ENCODE assay signal across 15 cellular contexts in genomic region chr19:492091-492531, GRCh38. TPM values are rescaled to one million over a fixed set of nuclear protein-coding genes. Genes with fewer than 3 reads are reported as not detected.
DNase-seq lines count a peak whose midpoint lies in the region; ATAC-seq, FAIRE-seq and TF ChIP-seq lines count a peak whose summit lies in the region.
"Had no signal": no experiment of that assay in that cellular context is flagged by ENCODE, and none has a peak within 500 bp of the region (broad histone marks: within the 10 kb centered on the region; RNA-seq: fewer than 3 reads in every experiment).

No MANE protein-coding gene starts in this region.

- H3K9ac ChIP-seq in K562 (ENCODE audit: insufficient read depth in 1 of 2, low read depth in 2 of 2, low read length in 2 of 2) (peak overlapping the region in 1 of 2 experiments; percentile 35; a peak in 1 of 4 replicates), MM.1S (ENCODE audit: low read length) (no peak overlapping the region)

- POLR2A ChIA-PET in K562 (lab: Yijun Ruan, JAX) (interaction anchor here (0.6 kb wide), 1 partner anchor 227 kb away, joined by 3 read pairs; no protein-coding TSS in a partner anchor), MCF 10A (lab: Yijun Ruan, JAX) (interaction anchor here (1.0 kb wide), 1 partner anchor 14 kb away, joined by 3 read pairs; no protein-coding TSS in a partner anchor)

- no peak overlapping the region for H3K4me3 Mint-ChIP-seq in natural killer cell
- H3K4me3 Mint-ChIP-seq in natural killer cell treated with Interleukin-12 subunit alpha and Interleukin-12 subunit beta and Interleukin-15 and Interleukin-18, amount 100 ng/mL, for 72 hours: no peak overlapping the region
- H3K4me3 Mint-ChIP-seq in MCF 10A (ENCODE audit: unreplicated experiment): no peak overlapping the region
- H3K4me3 Mint-ChIP-seq: T-helper 1 cell treated with Interleukin-12 subunit alpha and Interleukin-12 subunit beta and Interleukin-4 antibody, amounts not matched to agents 30 μg/mL and 1 μg/mL, for 36 hours had no signal

- in situ Hi-C loops in K562 (cut with MboI): no loop called here

- peaks cover 4% of the 10 kb centered on the region; the same call in 1 of the 2 replicates for H3F3A ChIP-seq in MM.1S (ENCODE audit: insufficient read depth, low read length)

- H3K4me2 ChIP-seq in K562 (ENCODE audit: insufficient read depth, low read length) (no peak overlapping the region), MM.1S (ENCODE audit: low read depth, low read length) (no peak overlapping the region)

- DNase-seq in natural killer cell: peak; percentile 55
- no peak for DNase-seq in natural killer cell treated with Interleukin-12 subunit alpha and Interleukin-12 subunit beta and Interleukin-15 and Interleukin-18, amount 100 ng/mL, for 72 hours (ENCODE audit: low spot score)
- DNase-seq in T follicular helper cell (ENCODE audit: low read depth): peak; percentile 58
- DNase-seq in K562 (ENCODE audit: extremely low read depth in 1 of 4, low spot score in 3 of 4): peak; percentile 52 to 72 (median 72)
- peak; percentile 58 for DNase-seq in stimulated activated CD8-positive, alpha-beta memory T cell treated with anti-CD3 and anti-CD28 coated beads, Interleukin-4, amount 100 ng/mL, for 48 hours
- no peak for DNase-seq in MCF 10A (ENCODE audit: unreplicated experiment)
- no peak for DNase-seq in NCI-H524 (lab: John Stamatoyannopoulos, UW)
- DNase-seq in MM.1S: no peak
- DNase-seq: heart right ventricle, NCI-H345 had no signal

- TF ChIP-seq POLR2A in K562 (conservative IDR thresholded peaks at IDR 0.05): no peak

- H3K27ac ChIP-seq in K562 (ENCODE audit: extremely low read depth, low read depth, low read length) (no peak overlapping the region), MM.1S (ENCODE audit: low read length) (no peak overlapping the region)
- H3K27ac ChIP-seq: heart right ventricle, left lung, testis had no signal

- H3K9me3 Mint-ChIP-seq in natural killer cell (no peaks in the 10 kb centered on the region), MCF 10A (ENCODE audit: unreplicated experiment) (peaks cover 9% of the 10 kb centered on the region)
- H3K9me3 Mint-ChIP-seq in natural killer cell treated with Interleukin-12 subunit alpha and Interleukin-12 subunit beta and Interleukin-15 and Interleukin-18, amount 100 ng/mL, for 72 hours: no peaks in the 10 kb centered on the region

- H3K79me2 ChIP-seq in K562 (ENCODE audit: control insufficient read depth, insufficient read depth, low read length) (peaks cover 10% of the 10 kb centered on the region; the same call in 1 of the 3 replicates), MM.1S (ENCODE audit: low read length) (no peaks in the 10 kb centered on the region)

- H3K9me3 ChIP-seq in K562 (replicated peaks; ENCODE audit: control insufficient read depth, insufficient read depth, low read depth, low read length) (no peaks in the 10 kb centered on the region), MM.1S (replicated peaks; ENCODE audit: insufficient read depth, low read length) (no peaks in the 10 kb centered on the region)
- H3K9me3 ChIP-seq: heart right ventricle, left lung, testis had no signal

- H3K4me1 Mint-ChIP-seq in natural killer cell (peaks cover 0 to 10% of the 10 kb centered on the region in 2 donors), MCF 10A (ENCODE audit: insufficient read depth, unreplicated experiment) (no peaks in the 10 kb centered on the region)
- H3K4me1 Mint-ChIP-seq in natural killer cell treated with Interleukin-12 subunit alpha and Interleukin-12 subunit beta and Interleukin-15 and Interleukin-18, amount 100 ng/mL, for 72 hours (ENCODE audit: low read depth in 2 of 2): peaks cover 9 to 12% of the 10 kb centered on the region in 2 donors

- no peak for FAIRE-seq in K562 (lab: Jason Lieb, UNC)

- H2AFZ ChIP-seq in K562 (ENCODE audit: low read depth, low read length) (peak overlapping the region; percentile 44; the same call in 1 of the 2 replicates), MM.1S (ENCODE audit: low read length) (no peak overlapping the region)

- H3K36me3 ChIP-seq in K562 (ENCODE audit: control insufficient read depth, insufficient read depth, low read length) (no peaks in the 10 kb centered on the region), MM.1S (replicated peaks; ENCODE audit: insufficient read depth, low read length) (no peaks in the 10 kb centered on the region)
- H3K36me3 ChIP-seq: heart right ventricle, left lung had no signal

- H3K27me3 ChIP-seq in K562 (ENCODE audit: control insufficient read depth in 2 of 2, insufficient read depth in 2 of 2, low read length in 2 of 2) (no peaks in the 10 kb centered on the region; a peak in 1 of 5 replicates), MM.1S (replicated peaks; ENCODE audit: insufficient read depth, low read length) (peaks cover 9% of the 10 kb centered on the region; the same call in 1 of the 2 replicates)
- H3K27me3 ChIP-seq: testis had no signal

- TF ChIP-seq EP300 in K562 (IDR thresholded peaks at IDR 0.05; ENCODE audit: low read length): no peak

- H3K9me2 ChIP-seq in MM.1S (replicated peaks; ENCODE audit: insufficient read depth, low read length): no peaks in the 10 kb centered on the region

- intact Hi-C loops in natural killer cell (cut with micrococcal nuclease): no loop called here
- intact Hi-C loops in K562 (cut with micrococcal nuclease): no loop called here
- intact Hi-C loops in MCF 10A (cut with micrococcal nuclease): no loop called here

- H3K4me1 ChIP-seq in K562 (replicated peaks in 1 of 2; ENCODE audit: control insufficient read depth in 2 of 2, insufficient read depth in 2 of 2, low read length in 2 of 2) (peaks cover 6 to 73% of the 10 kb centered on the region in 2 experiments), MM.1S (ENCODE audit: low read length) (peaks cover 4% of the 10 kb centered on the region; the same call in 1 of the 2 replicates)

- no peaks in the 10 kb centered on the region for H4K20me1 ChIP-seq in K562 (replicated peaks; ENCODE audit: control insufficient read depth, insufficient read depth, low read length)
- no peaks in the 10 kb centered on the region for H4K20me1 ChIP-seq in MM.1S (ENCODE audit: insufficient read depth, low read length)

- no peaks in the 10 kb centered on the region for H3K27me3 Mint-ChIP-seq in natural killer cell (ENCODE audit: low read depth in 2 of 2)
- H3K27me3 Mint-ChIP-seq in natural killer cell treated with Interleukin-12 subunit alpha and Interleukin-12 subunit beta and Interleukin-15 and Interleukin-18, amount 100 ng/mL, for 72 hours: no peaks in the 10 kb centered on the region
- H3K27me3 Mint-ChIP-seq in MCF 10A (ENCODE audit: insufficient read depth, unreplicated experiment): no peaks in the 10 kb centered on the region

- H3K36me3 Mint-ChIP-seq in natural killer cell (no peaks in the 10 kb centered on the region), MCF 10A (ENCODE audit: insufficient read depth, unreplicated experiment) (peaks cover 5% of the 10 kb centered on the region)
- H3K36me3 Mint-ChIP-seq in natural killer cell treated with Interleukin-12 subunit alpha and Interleukin-12 subunit beta and Interleukin-15 and Interleukin-18, amount 100 ng/mL, for 72 hours: peaks cover 6% of the 10 kb centered on the region

- H3K27ac Mint-ChIP-seq in natural killer cell (no peak overlapping the region), MCF 10A (ENCODE audit: low read depth, unreplicated experiment) (no peak overlapping the region)
- no peak overlapping the region for H3K27ac Mint-ChIP-seq in natural killer cell treated with Interleukin-12 subunit alpha and Interleukin-12 subunit beta and Interleukin-15 and Interleukin-18, amount 100 ng/mL, for 72 hours
- H3K27ac Mint-ChIP-seq: T-helper 1 cell treated with Interleukin-12 subunit alpha and Interleukin-12 subunit beta and Interleukin-4 antibody, amounts not matched to agents 30 μg/mL and 1 μg/mL, for 36 hours had no signal

- TF ChIP-seq CTCF in natural killer cell (IDR thresholded peaks at IDR 0.05): no peak
- no peak for TF ChIP-seq CTCF in K562 (IDR thresholded peaks at IDR 0.05 in 2 of 3, conservative IDR thresholded peaks at IDR 0.05 in 1 of 3; ENCODE audit: insufficient read depth in 2 of 3, low read depth in 1 of 3, low read length in 3 of 3)
- TF ChIP-seq CTCF in MCF 10A (IDR thresholded peaks at IDR 0.05; ENCODE audit: unreplicated experiment): no peak
- TF ChIP-seq CTCF in MM.1S (IDR thresholded peaks at IDR 0.05; ENCODE audit: low read length): no peak

- H3K9me1 ChIP-seq in K562 (ENCODE audit: control insufficient read depth, insufficient read depth, low read length): no peaks in the 10 kb centered on the region

- WGBS in K562 (ENCODE audit: insufficient coverage, low coverage, missing lambda C conversion rate): 64% methylated on average over 2 of the region's 19 CpGs

- TF ChIP-seq RAD21 in K562 (CRISPR knock-in tag; conservative IDR thresholded peaks at IDR 0.05 in 1 of 2, IDR thresholded peaks at IDR 0.05 in 1 of 2): no peak

- CTCF ChIA-PET in K562 (lab: Yijun Ruan, JAX; ENCODE audit: low intra/inter-chr PET ratio) (no interaction called here), MCF 10A (lab: Yijun Ruan, JAX) (no interaction called here)

- no peak overlapping the region for H3K4me3 ChIP-seq in K562
- no peak overlapping the region for H3K4me3 ChIP-seq in MM.1S (ENCODE audit: low read length)
- H3K4me3 ChIP-seq: heart right ventricle, left lung, testis had no signal

- no TSS peak for BruUV-seq in K562 (replicated peaks; lab: Mats Ljungman, UMichigan)
- BruUV-seq in MCF 10A (replicated peaks; lab: Mats Ljungman, UMichigan): no TSS peak

- ATAC-seq in natural killer cell (peak in 2 of 3 donors; percentile 6 to 22), K562 (no peak)
- no peak for ATAC-seq in natural killer cell treated with Interleukin-12 subunit alpha and Interleukin-12 subunit beta and Interleukin-15 and Interleukin-18, amount 100 ng/mL, for 72 hours
- ATAC-seq: heart right ventricle, left lung had no signal

RNA-seq across cellular contexts. Expression of gene MADCAM1, which starts 4.2 kb away (rescaled TPM):
- total RNA-seq in natural killer cell (under 1 TPM in 2 of 3 donors, not detected in 1; 0.43 to 0.54 TPM), K562 (2014; rRNA removed) (0.09 and 0.20 TPM in 2 replicates), K562 (2014; rRNA removed; fragmentation: Illumina TruSeq; extraction: Trizol) (not detected in 2 replicates), K562 (2015; rRNA removed; fragmentation: Illumina TruSeq; extraction: Trizol) (not detected in 2 replicates), K562 (2021) (0.09 TPM in 1 of 2 replicates, not detected in the other), MCF 10A (2022) (0.25 and 0.47 TPM in 2 replicates)
- total RNA-seq in natural killer cell treated with Interleukin-12 subunit alpha and Interleukin-12 subunit beta and Interleukin-15 and Interleukin-18, amount 100 ng/mL, for 72 hours: under 1 TPM in 1 of 2 donors, not detected in 1; 0.33 TPM
- total RNA-seq in K562 (2011; cell fraction: chromatin; rRNA removed; ENCODE audit: low replicate concordance): not detected in 2 replicates
- 0.79 and 1.0 TPM in 2 replicates for total RNA-seq in K562 (2011; cell fraction: nucleolus; rRNA removed)
- total RNA-seq in K562 (2011; cell fraction: nucleoplasm; rRNA removed): not detected in 2 replicates
- polyA plus RNA-seq in K562 (2011; rRNA removed) (0.05 TPM in 1 of 2 replicates, not detected in the other), K562 (2014; fragmentation: Illumina TruSeq; extraction: Trizol) (not detected in 2 replicates), K562 (2014; fragmentation: Nextera tagmentation; extraction: Ambion mirVana) (not detected), K562 (2014; rRNA removed) (0.12 and 0.36 TPM in 2 replicates)
- polyA plus RNA-seq in K562 (2011; cell fraction: cytosol; rRNA removed): 0.12 TPM in 1 of 2 replicates, not detected in the other
- polyA plus RNA-seq in K562 (2011; cell fraction: nucleus; rRNA removed): 0.18 and 0.40 TPM in 2 replicates
- 0.27 and 0.82 TPM in 2 replicates for polyA plus RNA-seq in K562 (2012)
- polyA minus RNA-seq in K562 (2011; rRNA and poly(A)+ RNA removed): not detected in 2 replicates
- polyA minus RNA-seq in K562 (2011; cell fraction: cytosol; rRNA and poly(A)+ RNA removed): not detected in 2 replicates
- 0.22 TPM in 1 of 2 replicates, not detected in the other for polyA minus RNA-seq in K562 (2011; cell fraction: nucleus; rRNA and poly(A)+ RNA removed)
- total RNA-seq: HT1080 had no signal

RNA-seq across cellular contexts. Expression of gene TPGS1, which starts 15.2 kb away (rescaled TPM):
- total RNA-seq in natural killer cell (10 to 100 TPM; 18.7 to 20.6 (median 18.9) TPM), K562 (2014; rRNA removed) (22.6 and 31.6 TPM in 2 replicates), K562 (2014; rRNA removed; fragmentation: Illumina TruSeq; extraction: Trizol) (0.32 and 0.47 TPM in 2 replicates), K562 (2015; rRNA removed; fragmentation: Illumina TruSeq; extraction: Trizol) (1.2 and 2.3 TPM in 2 replicates), K562 (2021) (13.0 and 15.5 TPM in 2 replicates), MCF 10A (2022) (11.9 and 12.6 TPM in 2 replicates)
- 10 to 100 TPM; 16.3 to 17.7 TPM for total RNA-seq in natural killer cell treated with Interleukin-12 subunit alpha and Interleukin-12 subunit beta and Interleukin-15 and Interleukin-18, amount 100 ng/mL, for 72 hours
- 7.0 and 14.9 TPM in 2 replicates for total RNA-seq in K562 (2011; cell fraction: chromatin; rRNA removed; ENCODE audit: low replicate concordance)
- total RNA-seq in K562 (2011; cell fraction: nucleolus; rRNA removed): 10.1 and 11.5 TPM in 2 replicates
- total RNA-seq in K562 (2011; cell fraction: nucleoplasm; rRNA removed): 5.3 and 6.3 TPM in 2 replicates
- polyA plus RNA-seq in K562 (2011; rRNA removed) (0.93 and 1.2 TPM in 2 replicates), K562 (2014; fragmentation: Illumina TruSeq; extraction: Trizol) (0.30 and 0.33 TPM in 2 replicates), K562 (2014; fragmentation: Nextera tagmentation; extraction: Ambion mirVana) (not detected), K562 (2014; rRNA removed) (12.2 and 15.0 TPM in 2 replicates)
- polyA plus RNA-seq in K562 (2011; cell fraction: cytosol; rRNA removed): 1.9 and 24.8 TPM in 2 replicates
- 1.8 and 3.9 TPM in 2 replicates for polyA plus RNA-seq in K562 (2011; cell fraction: nucleus; rRNA removed)
- 5.5 and 10.3 TPM in 2 replicates for polyA plus RNA-seq in K562 (2012)
- 0.74 and 0.78 TPM in 2 replicates for polyA minus RNA-seq in K562 (2011; rRNA and poly(A)+ RNA removed)
- 1.6 and 5.0 TPM in 2 replicates for polyA minus RNA-seq in K562 (2011; cell fraction: cytosol; rRNA and poly(A)+ RNA removed)
- polyA minus RNA-seq in K562 (2011; cell fraction: nucleus; rRNA and poly(A)+ RNA removed): 3.2 and 3.8 TPM in 2 replicates

RNA-seq across cellular contexts. Expression of gene SHC2, which starts 31.3 kb away (rescaled TPM):
- under 1 TPM in 1 of 3 donors, not detected in 2; 0.75 TPM for total RNA-seq in natural killer cell
- total RNA-seq in natural killer cell treated with Interleukin-12 subunit alpha and Interleukin-12 subunit beta and Interleukin-15 and Interleukin-18, amount 100 ng/mL, for 72 hours: under 1 TPM in 1 of 2 donors, not detected in 1; 0.67 TPM
- 0.86 and 2.4 TPM in 2 replicates for total RNA-seq in K562 (2011; cell fraction: chromatin; rRNA removed; ENCODE audit: low replicate concordance)
- 1.1 and 1.3 TPM in 2 replicates for total RNA-seq in K562 (2011; cell fraction: nucleolus; rRNA removed)
- 0.88 and 1.6 TPM in 2 replicates for total RNA-seq in K562 (2011; cell fraction: nucleoplasm; rRNA removed)
- 0.14 TPM in 1 of 2 replicates, not detected in the other for total RNA-seq in K562 (2014; rRNA removed)
- not detected in 2 replicates for total RNA-seq in K562 (2014; rRNA removed; fragmentation: Illumina TruSeq; extraction: Trizol)
- not detected in 2 replicates for total RNA-seq in K562 (2015; rRNA removed; fragmentation: Illumina TruSeq; extraction: Trizol)
- 0.16 and 0.20 TPM in 2 replicates for total RNA-seq in K562 (2021)
- polyA plus RNA-seq in K562 (2011; rRNA removed): 0.36 and 1.3 TPM in 2 replicates
- 0.49 and 0.64 TPM in 2 replicates for polyA plus RNA-seq in K562 (2011; cell fraction: cytosol; rRNA removed)
- polyA plus RNA-seq in K562 (2011; cell fraction: nucleus; rRNA removed): 7.4 and 7.9 TPM in 2 replicates
- 0.16 and 2.0 TPM in 2 replicates for polyA plus RNA-seq in K562 (2012)
- not detected in 2 replicates for polyA plus RNA-seq in K562 (2014; fragmentation: Illumina TruSeq; extraction: Trizol)
- polyA plus RNA-seq in K562 (2014; fragmentation: Nextera tagmentation; extraction: Ambion mirVana): not detected
- polyA plus RNA-seq in K562 (2014; rRNA removed): 0.15 TPM in 1 of 2 replicates, not detected in the other
- polyA minus RNA-seq in K562 (2011; rRNA and poly(A)+ RNA removed): 0.36 and 0.53 TPM in 2 replicates
- polyA minus RNA-seq in K562 (2011; cell fraction: cytosol; rRNA and poly(A)+ RNA removed): 0.55 and 0.76 TPM in 2 replicates
- polyA minus RNA-seq in K562 (2011; cell fraction: nucleus; rRNA and poly(A)+ RNA removed): 0.89 and 0.94 TPM in 2 replicates
- 0.77 and 2.8 TPM in 2 replicates for total RNA-seq in MCF 10A (2022)

RNA-seq across cellular contexts. Expression of gene CDC34, which starts 39.4 kb away (rescaled TPM):
- 100 to 1,000 TPM in 2 of 3 donors, 10 to 100 TPM in 1; 68.5 to 114 (median 101) TPM for total RNA-seq in natural killer cell
- 10 to 100 TPM; 46.5 to 73.2 TPM for total RNA-seq in natural killer cell treated with Interleukin-12 subunit alpha and Interleukin-12 subunit beta and Interleukin-15 and Interleukin-18, amount 100 ng/mL, for 72 hours
- 34.1 and 85.3 TPM in 2 replicates for total RNA-seq in K562 (2011; cell fraction: chromatin; rRNA removed; ENCODE audit: low replicate concordance)
- total RNA-seq in K562 (2011; cell fraction: nucleolus; rRNA removed): 68.2 and 70.5 TPM in 2 replicates
- 40.9 and 50.4 TPM in 2 replicates for total RNA-seq in K562 (2011; cell fraction: nucleoplasm; rRNA removed)
- 203 and 207 TPM in 2 replicates for total RNA-seq in K562 (2014; rRNA removed)
- 33.0 and 36.2 TPM in 2 replicates for total RNA-seq in K562 (2014; rRNA removed; fragmentation: Illumina TruSeq; extraction: Trizol)
- total RNA-seq in K562 (2015; rRNA removed; fragmentation: Illumina TruSeq; extraction: Trizol): 65.5 and 75.7 TPM in 2 replicates
- total RNA-seq in K562 (2021): 125 and 130 TPM in 2 replicates
- 82.7 and 103 TPM in 2 replicates for polyA plus RNA-seq in K562 (2011; rRNA removed)
- polyA plus RNA-seq in K562 (2011; cell fraction: cytosol; rRNA removed): 89.6 and 173 TPM in 2 replicates
- polyA plus RNA-seq in K562 (2011; cell fraction: nucleus; rRNA removed): 83.8 and 124 TPM in 2 replicates
- 72.7 and 83.2 TPM in 2 replicates for polyA plus RNA-seq in K562 (2012)
- polyA plus RNA-seq in K562 (2014; fragmentation: Illumina TruSeq; extraction: Trizol): 55.7 and 88.4 TPM in 2 replicates
- 1 to 10 TPM in 1 of 2 experiments, under 1 TPM in 1; 0.80 to 1.0 TPM for polyA plus RNA-seq in K562 (2014; fragmentation: Nextera tagmentation; extraction: Ambion mirVana)
- polyA plus RNA-seq in K562 (2014; rRNA removed): 125 and 142 TPM in 2 replicates
- polyA minus RNA-seq in K562 (2011; rRNA and poly(A)+ RNA removed): 16.2 and 28.5 TPM in 2 replicates
- polyA minus RNA-seq in K562 (2011; cell fraction: cytosol; rRNA and poly(A)+ RNA removed): 36.4 and 44.9 TPM in 2 replicates
- polyA minus RNA-seq in K562 (2011; cell fraction: nucleus; rRNA and poly(A)+ RNA removed): 18.4 and 20.5 TPM in 2 replicates
- total RNA-seq in MCF 10A (2022): 49.7 and 61.3 TPM in 2 replicates

RNA-seq across cellular contexts. Expression of gene GZMM, which starts 51.7 kb away (rescaled TPM):
- 100 to 1,000 TPM; 186 to 286 (median 253) TPM for total RNA-seq in natural killer cell
- 10 to 100 TPM; 34.5 to 49.7 TPM for total RNA-seq in natural killer cell treated with Interleukin-12 subunit alpha and Interleukin-12 subunit beta and Interleukin-15 and Interleukin-18, amount 100 ng/mL, for 72 hours
- 0.49 and 1.6 TPM in 2 replicates for total RNA-seq in K562 (2011; cell fraction: chromatin; rRNA removed; ENCODE audit: low replicate concordance)
- 4.0 and 4.5 TPM in 2 replicates for total RNA-seq in K562 (2011; cell fraction: nucleolus; rRNA removed)
- 1.4 and 1.9 TPM in 2 replicates for total RNA-seq in K562 (2011; cell fraction: nucleoplasm; rRNA removed)
- total RNA-seq in K562 (2014; rRNA removed): 2.3 and 2.6 TPM in 2 replicates
- total RNA-seq in K562 (2014; rRNA removed; fragmentation: Illumina TruSeq; extraction: Trizol): not detected in 2 replicates
- 0.62 and 1.1 TPM in 2 replicates for total RNA-seq in K562 (2015; rRNA removed; fragmentation: Illumina TruSeq; extraction: Trizol)
- total RNA-seq in K562 (2021): 0.72 and 1.8 TPM in 2 replicates
- polyA plus RNA-seq in K562 (2011; rRNA removed): 0.70 and 0.97 TPM in 2 replicates
- 1.9 and 5.9 TPM in 2 replicates for polyA plus RNA-seq in K562 (2011; cell fraction: cytosol; rRNA removed)
- 0.87 and 1.8 TPM in 2 replicates for polyA plus RNA-seq in K562 (2011; cell fraction: nucleus; rRNA removed)
- 1.7 and 3.5 TPM in 2 replicates for polyA plus RNA-seq in K562 (2012)
- polyA plus RNA-seq in K562 (2014; fragmentation: Illumina TruSeq; extraction: Trizol): 0.61 TPM in 1 of 2 replicates, not detected in the other
- under 1 TPM; 0.08 to 0.27 TPM for polyA plus RNA-seq in K562 (2014; fragmentation: Nextera tagmentation; extraction: Ambion mirVana)
- polyA plus RNA-seq in K562 (2014; rRNA removed): 1.8 and 2.2 TPM in 2 replicates
- polyA minus RNA-seq in K562 (2011; rRNA and poly(A)+ RNA removed): not detected in 2 replicates
- polyA minus RNA-seq in K562 (2011; cell fraction: cytosol; rRNA and poly(A)+ RNA removed): 2.5 TPM in 1 of 2 replicates, not detected in the other
- polyA minus RNA-seq in K562 (2011; cell fraction: nucleus; rRNA and poly(A)+ RNA removed): not detected in 2 replicates
- total RNA-seq in MCF 10A (2022): not detected in 2 replicates
- total RNA-seq: epithelial cell of proximal tubule, HT1080 had no signal

Comparison
In these comparisons a context has a peak if more than half of its experiments do, and no peak if none do; other contexts are left out.
1. ATAC-seq: peak in natural killer cell (2 of 3); none in natural killer cell treated with Interleukin-12 subunit alpha and Interleukin-12 subunit beta and Interleukin-15 and Interleukin-18, amount 100 ng/mL, for 72 hours (0 of 2) and K562 (single experiment).
2. DNase-seq: peak in natural killer cell (single experiment), T follicular helper cell (single experiment), K562 (4 of 4) and stimulated activated CD8-positive, alpha-beta memory T cell treated with anti-CD3 and anti-CD28 coated beads, Interleukin-4, amount 100 ng/mL, for 48 hours (single experiment); none in natural killer cell treated with Interleukin-12 subunit alpha and Interleukin-12 subunit beta and Interleukin-15 and Interleukin-18, amount 100 ng/mL, for 72 hours (single experiment), MCF 10A (single experiment), NCI-H524 (0 of 2) and MM.1S (single experiment).